In the genomic region with DNA sequence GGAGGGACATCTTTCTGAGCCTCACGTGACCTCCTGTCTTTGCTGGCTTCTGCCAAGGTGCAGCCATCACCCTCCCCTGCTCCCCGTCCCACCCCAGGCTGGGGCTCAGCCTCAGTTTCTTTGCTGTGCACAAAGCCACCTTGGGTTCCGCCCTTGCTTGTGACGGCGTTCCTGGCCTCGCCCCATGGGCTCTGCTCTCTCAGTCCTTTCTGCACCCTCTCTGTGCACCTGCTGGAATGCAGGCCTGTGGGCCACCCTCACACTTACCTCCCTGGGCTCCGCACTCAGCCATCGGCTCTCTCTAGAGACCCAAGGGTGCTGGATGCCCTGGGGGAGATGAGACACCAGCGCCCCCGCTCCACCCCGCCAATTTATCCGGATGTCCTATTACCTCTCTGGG, we compare ENCODE assay signal across 22 cellular contexts. TPM values are rescaled to one million over a fixed set of nuclear protein-coding genes. Genes with fewer than 3 reads are reported as not detected.
"Had no signal": no experiment of that assay in that cellular context is flagged by ENCODE, and none has a peak within 500 bp of the region (broad histone marks: within the 10 kb centered on the region; RNA-seq: fewer than 3 reads in every experiment).

No MANE protein-coding gene starts in this region.

- H3K27ac Mint-ChIP-seq: IgD-negative memory B cell had no signal

- H3K4me3 ChIP-seq: MG63, SJSA1, SK-N-MC had no signal

- H3K4me3 Mint-ChIP-seq: IgD-negative memory B cell had no signal

- H3K27ac ChIP-seq: SJSA1, SK-N-MC had no signal

- H3K4me1 ChIP-seq: SJSA1 had no signal

- H3K9me3 ChIP-seq: MG63, SJSA1 had no signal

- DNase-seq: KBM-7, MG63, NCI-H1092, NCI-H1105 treated with DMSO at 0.1 percent for 48 hours, NCI-H1417 treated with DMSO at 0.1 percent for 48 hours, NCI-H146, NCI-H1694 treated with DMSO at 0.1 percent for 48 hours, NCI-H1930, NCI-H2081, NCI-H2107, NCI-H2227 treated with DMSO at 0.1 percent for 48 hours, NCI-H526 treated with DMSO at 0.1 percent for 48 hours, NCI-H748 treated with DMSO at 0.1 percent for 48 hours, Right ventricle myocardium superior, RPMI8226, SIG-M5 had no signal

- H3K27me3 ChIP-seq: MG63, SJSA1 had no signal

- H3K9me3 Mint-ChIP-seq: IgD-negative memory B cell had no signal

- H3K36me3 ChIP-seq: MG63, SJSA1 had no signal

RNA-seq across cellular contexts. Expression of gene BANF2, which starts 28.3 kb away (rescaled TPM):
- total RNA-seq: HT1080, LHCN-M2, NCI-H460, Right ventricle myocardium superior, SJSA1 had no signal
- polyA plus RNA-seq: IgD-negative memory B cell had no signal
